Comparison of ENCODE assay signal across 14 cellular contexts in genomic region chr3:64650710-64651109, GRCh38. TPM values are rescaled to one million over a fixed set of nuclear protein-coding genes. Genes with fewer than 3 reads are reported as not detected.
A peak's percentile ranks its signal among the peaks of the same experiment; 100 is the strongest.
DNase-seq lines count a peak whose midpoint lies in the region; ATAC-seq, FAIRE-seq and TF ChIP-seq lines count a peak whose summit lies in the region.
"Had no signal": no experiment of that assay in that cellular context is flagged by ENCODE, and none has a peak within 500 bp of the region (broad histone marks: within the 10 kb centered on the region; RNA-seq: fewer than 3 reads in every experiment).

No MANE protein-coding gene starts in this region.

- no peaks in the 10 kb centered on the region for H3K9me3 ChIP-seq in HUES64 (ENCODE audit: insufficient read depth, low read depth, low read length)
- no peaks in the 10 kb centered on the region for H3K9me3 ChIP-seq in muscle layer of colon (ENCODE audit: low read length)
- H3K9me3 ChIP-seq in HepG2 (ENCODE audit: low read length): no peaks in the 10 kb centered on the region
- H3K9me3 ChIP-seq: pancreas, testis had no signal

- H2AFZ ChIP-seq in HepG2 (ENCODE audit: low read length): no peak overlapping the region

- H3K4me1 ChIP-seq in HUES64 (ENCODE audit: insufficient read depth, low read length): peaks cover 30% of the 10 kb centered on the region
- H3K4me1 ChIP-seq in muscle layer of colon (ENCODE audit: insufficient read depth, low read length): peaks cover 38% of the 10 kb centered on the region
- no peaks in the 10 kb centered on the region for H3K4me1 ChIP-seq in HepG2 (ENCODE audit: insufficient read depth, low read length)
- H3K4me1 ChIP-seq: pancreas, testis had no signal

- TF ChIP-seq EP300 in HepG2 (IDR thresholded peaks at IDR 0.05; ENCODE audit: low read depth in 2 of 2, low read length in 2 of 2): no peak
- no peak for TF ChIP-seq EP300 in HepG2 (CRISPR knock-in tag; IDR thresholded peaks at IDR 0.05; ENCODE audit: borderline replicate concordance)

- no peak for TF ChIP-seq POLR2A in HepG2 (IDR thresholded peaks at IDR 0.05; ENCODE audit: insufficient read depth in 1 of 2, low read depth in 2 of 2, low read length in 2 of 2)

- in situ Hi-C loops in HepG2 (cut with HindIII; ENCODE audit: extremely low pct_ligation_motif_present, low pct_unique_long_range_greater_than_20kb): no loop called here

- H3K27ac ChIP-seq in HUES64 (ENCODE audit: low read depth, low read length): peak overlapping the region; percentile 37; the same call in 1 of the 2 replicates
- peak overlapping the region; percentile 41 for H3K27ac ChIP-seq in muscle layer of colon (ENCODE audit: low read depth, low read length)
- H3K27ac ChIP-seq in HepG2 (ENCODE audit: extremely low read length, insufficient read depth, low read length): no peak overlapping the region
- H3K27ac ChIP-seq: pancreas had no signal

- 78% methylated on average over 1 of the region's 1 CpG for WGBS in HUES64
- 63% methylated on average over 1 of the region's 1 CpG for WGBS in HepG2 (ENCODE audit: low lambda C conversion rate)

- intact Hi-C loops in HepG2 (cut with micrococcal nuclease; ENCODE audit: unreplicated experiment): no loop called here

- H4K20me1 ChIP-seq in HepG2 (ENCODE audit: insufficient read depth, low read length): no peaks in the 10 kb centered on the region; the same call in 1 of the 2 replicates

- FAIRE-seq in HepG2 (lab: Jason Lieb, UNC): no peak
- FAIRE-seq: pancreas had no signal

- ATAC-seq in HepG2 (no peak), GM19397 (IDR thresholded peaks at IDR 0.05; ENCODE audit: unreplicated experiment) (no peak), GM21390 (IDR thresholded peaks at IDR 0.05; ENCODE audit: unreplicated experiment) (no peak)
- ATAC-seq: activated T-helper 17 cell treated with anti-CD3 and anti-CD28 coated beads, Interleukin-2, amount 50 U/mL, for 72 hours; Right ventricle myocardium inferior had no signal

- H3K4me2 ChIP-seq in HepG2 (ENCODE audit: low read depth, low read length): no peak overlapping the region

- H3K36me3 ChIP-seq in HUES64 (ENCODE audit: insufficient read depth, low read length) (no peaks in the 10 kb centered on the region; the same call in 1 of the 2 replicates), muscle layer of colon (ENCODE audit: insufficient read depth, low read length) (peaks cover 9% of the 10 kb centered on the region), HepG2 (replicated peaks in 1 of 2; ENCODE audit: control insufficient read depth in 1 of 2, insufficient read depth in 2 of 2, low read length in 2 of 2) (no peaks in the 10 kb centered on the region)

- TF ChIP-seq CTCF in AG04449 (IDR thresholded peaks at IDR 0.05; ENCODE audit: insufficient read depth, low read length, missing control alignments): no peak
- no peak for TF ChIP-seq CTCF in HepG2 (CRISPR knock-in tag; IDR thresholded peaks at IDR 0.05)

- DNase-seq in AG04449 (ENCODE audit: low read depth, low spot score): peak; percentile 23
- DNase-seq in epidermal melanocyte (ENCODE audit: insufficient read length, low spot score): peak; percentile 30
- no peak for DNase-seq in HepG2 (ENCODE audit: low spot score)
- no peak for DNase-seq in GM19240 (ENCODE audit: insufficient read length, low spot score)
- DNase-seq: activated CD4-positive, alpha-beta T cell treated with anti-CD3 and anti-CD28 coated beads, Interleukin-2, amount 50 U/mL, for 4 hours; pancreas; T-helper 9 cell; testis had no signal

- no peak for TF ChIP-seq RAD21 in HepG2 (CRISPR knock-in tag; IDR thresholded peaks at IDR 0.05)

- BruUV-seq in HepG2 (replicated peaks; lab: Mats Ljungman, UMichigan): no TSS peak

- POLR2A ChIA-PET in AG04449 (lab: Yijun Ruan, JAX): interaction anchor here (0.6 kb wide), 1 partner anchor 37 kb away, joined by 3 read pairs; the partner anchor contains the start of gene ADAMTS9
- POLR2A ChIA-PET in HepG2 (lab: Yijun Ruan, JAX): no interaction called here

- CTCF ChIA-PET in AG04449 (lab: Yijun Ruan, JAX) (no interaction called here), HepG2 (lab: Yijun Ruan, JAX; ENCODE audit: low intra/inter-chr PET ratio, low total read pairs) (no interaction called here)

- H3K79me2 ChIP-seq in HepG2 (ENCODE audit: insufficient read depth, low read length): no peaks in the 10 kb centered on the region

- H3K4me3 ChIP-seq in AG04449 (ENCODE audit: low read depth, low read length) (no peak overlapping the region), HUES64 (ENCODE audit: low read length) (no peak overlapping the region), muscle layer of colon (ENCODE audit: low read depth in 1 of 2, low read length in 2 of 2) (no peak overlapping the region), HepG2 (replicated peaks in 1 of 3; ENCODE audit: insufficient read depth in 1 of 3, low read depth in 2 of 3, low read length in 3 of 3) (no peak overlapping the region)
- H3K4me3 ChIP-seq: pancreas, testis had no signal

- H3K27me3 ChIP-seq in HUES64 (ENCODE audit: insufficient read depth, low read length) (no peaks in the 10 kb centered on the region), muscle layer of colon (ENCODE audit: control insufficient read depth in 1 of 2, insufficient read depth in 2 of 2, low read length in 2 of 2) (no peaks in the 10 kb centered on the region), HepG2 (ENCODE audit: control insufficient read depth in 1 of 2, insufficient read depth in 2 of 2, low read length in 2 of 2) (no peaks in the 10 kb centered on the region)
- H3K27me3 ChIP-seq: pancreas, testis had no signal

- H3K9ac ChIP-seq in HUES64 (ENCODE audit: low read depth, low read length) (no peak overlapping the region), muscle layer of colon (ENCODE audit: low read length) (no peak overlapping the region), HepG2 (ENCODE audit: insufficient read depth, low read depth, low read length) (no peak overlapping the region)

TF ChIP-seq in HepG2, 621 proteins besides CTCF, POLR2A, EP300 and RAD21 (continues in another document):
- TF ChIP-seq NFIC (IDR thresholded peaks at IDR 0.05; ENCODE audit: low read length) (no peak), ZNF570 (CRISPR knock-in tag; IDR thresholded peaks at IDR 0.05; ENCODE audit: borderline replicate concordance) (no peak), ZNF891 (CRISPR knock-in tag; IDR thresholded peaks at IDR 0.05) (no peak), SIX4 (CRISPR knock-in tag; IDR thresholded peaks at IDR 0.05) (no peak), TERF1 (CRISPR knock-in tag; IDR thresholded peaks at IDR 0.05) (no peak), HMGXB4 (CRISPR knock-in tag; IDR thresholded peaks at IDR 0.05; ENCODE audit: borderline replicate concordance in 1 of 2, low read depth in 1 of 2) (no peak), POLR2AphosphoS2 (IDR thresholded peaks at IDR 0.05; ENCODE audit: low read depth, low read length) (no peak)

RNA-seq across cellular contexts. Expression of gene ADAMTS9, which starts 37.1 kb away (rescaled TPM):
- 4.4 TPM for polyA plus RNA-seq in HUES64 (2013, experiment 1 of 2)
- polyA plus RNA-seq in HUES64 (2013, experiment 2 of 2): 7.8 TPM
- 0.02 TPM in 1 of 2 replicates, not detected in the other for total RNA-seq in HepG2 (2016; rRNA removed; fragmentation: Illumina TruSeq; extraction: Trizol)
- not detected in 2 replicates for total RNA-seq in HepG2 (2016; cell fraction: cytosol; rRNA removed; fragmentation: Illumina TruSeq; extraction: Trizol; ENCODE audit: low read depth)
- 0.06 TPM in 1 of 2 replicates, not detected in the other for total RNA-seq in HepG2 (2016; cell fraction: insoluble cytoplasmic fraction; rRNA removed; fragmentation: Illumina TruSeq; extraction: Trizol)
- not detected in 2 replicates for total RNA-seq in HepG2 (2016; cell fraction: membrane; rRNA removed; fragmentation: Illumina TruSeq; extraction: Trizol)
- 0.12 TPM in 1 of 2 replicates, not detected in the other for total RNA-seq in HepG2 (2016; cell fraction: nucleus; rRNA removed; fragmentation: Illumina TruSeq; extraction: Trizol)
- polyA plus RNA-seq in HepG2 (2011; rRNA removed): 0.09 TPM in 1 of 2 replicates, not detected in the other
- polyA plus RNA-seq in HepG2 (2011; cell fraction: cytosol; rRNA removed): 0.01 TPM in 1 of 2 replicates, not detected in the other
- 0.02 and 0.05 TPM in 2 replicates for polyA plus RNA-seq in HepG2 (2011; cell fraction: nucleus; rRNA removed)
- 0.08 TPM in 1 of 2 replicates, not detected in the other for polyA plus RNA-seq in HepG2 (2012)
- not detected in 2 replicates for polyA plus RNA-seq in HepG2 (2016; cell fraction: cytosol; fragmentation: Illumina TruSeq; extraction: Trizol; ENCODE audit: low read depth)
- polyA plus RNA-seq in HepG2 (2016; cell fraction: insoluble cytoplasmic fraction; fragmentation: Illumina TruSeq; extraction: Trizol; ENCODE audit: low read depth): not detected in 2 replicates
- not detected in 2 replicates for polyA plus RNA-seq in HepG2 (2016; cell fraction: membrane; fragmentation: Illumina TruSeq; extraction: Trizol; ENCODE audit: low read depth)
- not detected in 2 replicates for polyA plus RNA-seq in HepG2 (2016; cell fraction: nucleus; fragmentation: Illumina TruSeq; extraction: Trizol; ENCODE audit: insufficient read depth, low read depth)
- not detected in 2 replicates for polyA minus RNA-seq in HepG2 (2011; rRNA and poly(A)+ RNA removed; ENCODE audit: low replicate concordance)
- polyA minus RNA-seq in HepG2 (2011; cell fraction: cytosol; rRNA and poly(A)+ RNA removed): not detected in 2 replicates
- polyA minus RNA-seq in HepG2 (2011; cell fraction: nucleus; rRNA and poly(A)+ RNA removed): 0.13 and 0.25 TPM in 2 replicates
- total RNA-seq: activated T-helper 17 cell treated with anti-CD3 and anti-CD28 coated beads, Interleukin-2, amount 50 U/mL, for 72 hours had no signal

Comparison
In these comparisons a context has a peak if more than half of its experiments do, and no peak if none do; other contexts are left out.
1. DNase-seq: peak in AG04449 (single experiment) and epidermal melanocyte (single experiment); none in HepG2 (single experiment) and GM19240 (single experiment).